In the genomic region with DNA sequence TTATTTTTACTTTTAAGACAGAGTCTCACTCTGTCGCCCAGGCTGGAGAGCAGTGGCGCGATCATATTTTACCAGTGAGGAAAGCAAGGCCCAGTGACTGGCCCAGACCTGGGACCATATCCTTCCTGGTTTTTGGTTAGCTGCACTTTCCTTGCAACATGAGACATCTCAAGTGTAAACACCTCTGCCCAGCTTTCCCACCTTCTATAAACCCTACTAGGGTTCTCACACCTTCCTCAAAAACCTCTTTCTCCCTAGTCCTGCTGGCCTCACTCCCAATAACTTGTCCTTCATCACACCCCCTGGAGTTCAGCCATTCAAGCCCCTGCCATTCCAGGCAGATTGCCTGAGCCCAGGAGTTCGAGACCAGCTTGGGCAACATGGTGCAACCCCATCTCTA, we compare ENCODE assay signal across 31 cellular contexts. TPM values are rescaled to one million over a fixed set of nuclear protein-coding genes. Genes with fewer than 3 reads are reported as not detected.
"Had no signal": no experiment of that assay in that cellular context is flagged by ENCODE, and none has a peak within 500 bp of the region (broad histone marks: within the 10 kb centered on the region; RNA-seq: fewer than 3 reads in every experiment).

No MANE protein-coding gene starts in this region.

- DNase-seq: cortex of kidney; foreskin fibroblast; gastrocnemius medialis; heart left ventricle; left cardiac atrium; left lung; mesenchymal stem cell; midbrain; naive thymus-derived CD8-positive, alpha-beta T cell; nephron progenitor cell; occipital lobe; ovary; psoas muscle; right cardiac atrium; stimulated activated CD4-positive, alpha-beta T cell treated with anti-CD3 and anti-CD28 coated beads, Interleukin-4, amount 100 ng/mL, for 4 hours; stimulated activated naive CD8-positive, alpha-beta T cell treated with anti-CD3 and anti-CD28 coated beads, Interleukin-15, Interleukin-2, amounts not matched to agents 100 U/mL and 50 U/mL, for 24 hours; substantia nigra; testis had no signal

- H3K27ac ChIP-seq: epithelial cell of prostate, gastrocnemius medialis, heart left ventricle, hepatocyte, left lung, ovary, psoas muscle, sigmoid colon, testis, tibial artery had no signal

- H3K4me3 ChIP-seq: gastrocnemius medialis, heart left ventricle, hepatocyte, left lung, ovary, psoas muscle, sigmoid colon, testis, tibial artery had no signal

- H3K4me1 Mint-ChIP-seq: stimulated activated memory B cell treated with anti-CD40 and anti-IgM and Interleukin-4, amounts not matched to agents 10 μg/mL and 1 μg/mL and 100 μg/mL, for 72 hours had no signal

- H3K36me3 Mint-ChIP-seq: stimulated activated memory B cell treated with anti-CD40 and anti-IgM and Interleukin-4, amounts not matched to agents 10 μg/mL and 1 μg/mL and 100 μg/mL, for 72 hours; type B pancreatic cell had no signal

- H3K79me2 ChIP-seq: hepatocyte had no signal

- H3K4me3 Mint-ChIP-seq: naive thymus-derived CD8-positive, alpha-beta T cell; nephron progenitor cell; stimulated activated memory B cell treated with anti-CD40 and anti-IgM and Interleukin-4, amounts not matched to agents 10 μg/mL and 1 μg/mL and 100 μg/mL, for 72 hours; type B pancreatic cell had no signal

- H3K9me3 ChIP-seq: gastrocnemius medialis, heart left ventricle, left lung, ovary, psoas muscle, sigmoid colon, testis, tibial artery had no signal

- H2AFZ ChIP-seq: hepatocyte had no signal

- H3K27me3 ChIP-seq: ovary, testis, tibial artery had no signal

- H3K4me1 ChIP-seq: gastrocnemius medialis, psoas muscle, sigmoid colon, testis, tibial artery had no signal

- H3K27ac Mint-ChIP-seq: nephron progenitor cell; stimulated activated memory B cell treated with anti-CD40 and anti-IgM and Interleukin-4, amounts not matched to agents 10 μg/mL and 1 μg/mL and 100 μg/mL, for 72 hours; type B pancreatic cell had no signal

- H3K4me2 ChIP-seq: hepatocyte had no signal

- H3K9me3 Mint-ChIP-seq: naive thymus-derived CD8-positive, alpha-beta T cell; stimulated activated memory B cell treated with anti-CD40 and anti-IgM and Interleukin-4, amounts not matched to agents 10 μg/mL and 1 μg/mL and 100 μg/mL, for 72 hours; type B pancreatic cell had no signal

- ATAC-seq: esophagus mucosa; gastrocnemius medialis; heart left ventricle; left cardiac atrium; left lung; naive thymus-derived CD8-positive, alpha-beta T cell; psoas muscle; right cardiac atrium; stimulated activated memory B cell treated with anti-CD40 and anti-IgM and Interleukin-4, amounts not matched to agents 10 μg/mL and 1 μg/mL and 100 μg/mL, for 72 hours; stimulated activated naive CD8-positive, alpha-beta T cell treated with anti-CD3 and anti-CD28 coated beads, Interleukin-15, Interleukin-2, amounts not matched to agents 100 U/mL and 50 U/mL, for 24 hours had no signal

- H3K36me3 ChIP-seq: gastrocnemius medialis, heart left ventricle, left lung, ovary, sigmoid colon, tibial artery had no signal

RNA-seq across cellular contexts. Expression of gene PRPH, which starts 10.3 kb away (rescaled TPM):
- total RNA-seq: dermis microvascular lymphatic vessel endothelial cell; gastrocnemius medialis; glomerular endothelial cell; lung microvascular endothelial cell; naive thymus-derived CD8-positive, alpha-beta T cell; occipital lobe; psoas muscle; renal cortical epithelial cell had no signal

RNA-seq across cellular contexts. Expression of gene C1QL4, which starts 52.3 kb away (rescaled TPM):
- total RNA-seq: dermis microvascular lymphatic vessel endothelial cell; esophagus mucosa; gastrocnemius medialis; glomerular endothelial cell; heart left ventricle; hepatocyte; kidney epithelial cell; left cardiac atrium; left lung; lung microvascular endothelial cell; naive thymus-derived CD8-positive, alpha-beta T cell; ovary; psoas muscle; right cardiac atrium; sigmoid colon; skeletal muscle tissue had no signal
